ENCODE assay signal across 22 cellular contexts in the genomic region with DNA sequence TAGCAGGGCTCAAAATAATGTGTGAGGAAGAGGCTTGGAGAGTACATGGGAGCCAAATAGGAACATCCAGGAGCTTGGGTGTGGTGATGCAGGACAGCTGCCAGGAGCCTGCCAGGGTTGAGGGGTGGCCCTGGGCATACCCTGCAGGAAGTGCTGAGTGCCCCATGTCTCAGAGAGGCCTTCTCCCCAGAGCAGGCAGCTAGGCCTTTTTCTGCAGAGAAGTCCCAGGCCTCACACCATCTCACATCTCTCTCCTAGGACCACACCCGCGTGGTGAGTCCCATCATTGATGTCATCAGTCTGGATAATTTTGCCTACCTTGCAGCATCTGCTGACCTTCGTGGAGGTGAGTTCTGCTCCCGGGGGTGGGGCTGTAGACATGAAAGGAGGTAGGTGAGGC.
DNase-seq lines count a peak whose midpoint lies in the region; TF ChIP-seq lines count a peak whose summit lies in the region.
"Had no signal": no experiment of that assay in that cellular context is flagged by ENCODE, and none has a peak within 500 bp of the region (broad histone marks: within the 10 kb centered on the region; RNA-seq: fewer than 3 reads in every experiment).

No MANE protein-coding gene starts in this region.

- H3K4me1 ChIP-seq in GM23248 (ENCODE audit: insufficient read depth) = no peaks in the 10 kb centered on the region
- no peaks in the 10 kb centered on the region for H3K4me1 ChIP-seq in osteoblast (ENCODE audit: insufficient read depth, low read length)
- H3K4me1 ChIP-seq in spleen = peaks cover 0 to 15% (median 0%) of the 10 kb centered on the region in 6 donors
- H3K4me1 ChIP-seq: BE2C had no signal

- H4K20me1 ChIP-seq in GM23248 (ENCODE audit: insufficient read depth) (no peaks in the 10 kb centered on the region), osteoblast (ENCODE audit: insufficient read depth, low read length) (no peaks in the 10 kb centered on the region)
- H4K20me1 ChIP-seq: BLaER1 treated with 17β-estradiol and CSF1 and Interleukin-3, amounts not matched to agents 10 nM and 100 nM had no signal

- H3K4me1 Mint-ChIP-seq in chondrocyte (ENCODE audit: low read depth) = peaks cover 12% of the 10 kb centered on the region
- H3K4me1 Mint-ChIP-seq: CD14-positive monocyte had no signal

- H3F3A ChIP-seq in GM23248 (ENCODE audit: insufficient read depth) = no peaks in the 10 kb centered on the region

- H3K79me2 ChIP-seq in GM23248 (ENCODE audit: insufficient read depth) (no peaks in the 10 kb centered on the region), osteoblast (ENCODE audit: insufficient read depth, low read length) (no peaks in the 10 kb centered on the region)

- H3K9me3 Mint-ChIP-seq in chondrocyte (ENCODE audit: low read depth) = no peaks in the 10 kb centered on the region
- H3K9me3 Mint-ChIP-seq: CD4-positive, alpha-beta T cell; CD8-positive, alpha-beta memory T cell; H9 had no signal

- peak; percentile 21 for DNase-seq in GM23248
- DNase-seq in chondrocyte (ENCODE audit: low spot score) = peak; percentile 37
- peak; percentile 68 for DNase-seq in osteoblast (ENCODE audit: insufficient read length, low spot score, missing footprints)
- peak; percentile 60 for DNase-seq in spleen
- no peak for DNase-seq in NCI-H1930 (lab: John Stamatoyannopoulos, UW)
- DNase-seq in erythroblast (lab: John Stamatoyannopoulos, UW) = no peak
- no peak for DNase-seq in NCI-H2081 (lab: John Stamatoyannopoulos, UW)
- no peak for DNase-seq in ACHN
- DNase-seq: AML-193; BE2C; CD4-positive, alpha-beta T cell; DMS 273 treated with DMSO at 0.1 percent for 48 hours; DMS79; EL; GDM1; GOT3; H9 had no signal

- H3K9ac ChIP-seq in GM23248 = no peak overlapping the region
- H3K9ac ChIP-seq: BLaER1 treated with 17β-estradiol and CSF1 and Interleukin-3, amounts not matched to agents 10 nM and 100 nM had no signal

- H3K9me2 ChIP-seq in GM23248 (ENCODE audit: insufficient read depth) = no peaks in the 10 kb centered on the region

- no peak overlapping the region for H3K4me3 Mint-ChIP-seq in chondrocyte (ENCODE audit: unreplicated experiment)
- H3K4me3 Mint-ChIP-seq: CD14-positive monocyte; CD4-positive, alpha-beta T cell; CD8-positive, alpha-beta memory T cell; H9 had no signal

- no peak overlapping the region for H3K4me2 ChIP-seq in GM23248 (ENCODE audit: unreplicated experiment)
- H3K4me2 ChIP-seq in osteoblast (ENCODE audit: insufficient read depth, low read length) = no peak overlapping the region
- H3K4me2 ChIP-seq: BLaER1 treated with 17β-estradiol and CSF1 and Interleukin-3, amounts not matched to agents 10 nM and 100 nM had no signal

- WGBS in GM23248 (ENCODE audit: low coverage in 1 of 2, low lambda C conversion rate in 2 of 2, missing lambda C conversion rate in 2 of 2), 2 experiments = 65 to 74% methylated on average over 4 of the region's 4 CpGs
- 79 to 94% (median 90%) methylated on average over 3 to 4 of the region's 4 CpGs for WGBS in spleen, 5 donors

- peaks cover 22% of the 10 kb centered on the region for H3K36me3 Mint-ChIP-seq in chondrocyte (ENCODE audit: low read depth)
- H3K36me3 Mint-ChIP-seq: CD14-positive monocyte; CD8-positive, alpha-beta memory T cell had no signal

- no peak overlapping the region for H3K4me3 ChIP-seq in GM23248
- no peak overlapping the region for H3K4me3 ChIP-seq in osteoblast (ENCODE audit: insufficient read depth, low read length)
- no peak overlapping the region for H3K4me3 ChIP-seq in spleen
- H3K4me3 ChIP-seq: BLaER1 treated with 17β-estradiol and CSF1 and Interleukin-3, amounts not matched to agents 10 nM and 100 nM; GM12878 had no signal

- no peaks in the 10 kb centered on the region for H3K27me3 ChIP-seq in GM23248 (replicated peaks; ENCODE audit: insufficient read depth)
- peaks cover 4% of the 10 kb centered on the region for H3K27me3 ChIP-seq in osteoblast (ENCODE audit: insufficient read depth, low read length)
- H3K27me3 ChIP-seq in spleen (replicated peaks in 1 of 7) = peaks cover 0 to 20% (median 0%) of the 10 kb centered on the region in 7 donors
- H3K27me3 ChIP-seq: BE2C; BLaER1 treated with 17β-estradiol and CSF1 and Interleukin-3, amounts not matched to agents 10 nM and 100 nM had no signal

- H2AFZ ChIP-seq in GM23248 (no peak overlapping the region), osteoblast (ENCODE audit: low read length) (no peak overlapping the region)

- H3K36me3 ChIP-seq in GM23248 (ENCODE audit: low read depth) = no peaks in the 10 kb centered on the region
- no peaks in the 10 kb centered on the region for H3K36me3 ChIP-seq in osteoblast (ENCODE audit: insufficient read depth, low read length)
- H3K36me3 ChIP-seq in spleen = no peaks in the 10 kb centered on the region
- H3K36me3 ChIP-seq: BE2C; BLaER1 treated with 17β-estradiol and CSF1 and Interleukin-3, amounts not matched to agents 10 nM and 100 nM had no signal

- TF ChIP-seq CTCF in chondrocyte (IDR thresholded peaks at IDR 0.05) = no peak
- no peak for TF ChIP-seq CTCF in osteoblast (IDR thresholded peaks at IDR 0.05; ENCODE audit: extremely low read depth, low read depth, low read length)
- no peak for TF ChIP-seq CTCF in spleen (IDR thresholded peaks at IDR 0.05 in 8 of 11, conservative IDR thresholded peaks at IDR 0.05 in 3 of 11)

- TF ChIP-seq POLR2A in spleen (IDR thresholded peaks at IDR 0.05) (no peak), erythroblast (IDR thresholded peaks at IDR 0.05; ENCODE audit: low read length) (no peak)

- no peak overlapping the region for H3K27ac Mint-ChIP-seq in chondrocyte (ENCODE audit: unreplicated experiment)
- H3K27ac Mint-ChIP-seq: CD4-positive, alpha-beta T cell; H9 had no signal

- no peak overlapping the region for H3K27ac ChIP-seq in GM23248
- no peak overlapping the region for H3K27ac ChIP-seq in osteoblast (ENCODE audit: low read depth, low read length)
- no peak overlapping the region for H3K27ac ChIP-seq in spleen
- H3K27ac ChIP-seq: 22Rv1; BLaER1 treated with 17β-estradiol and CSF1 and Interleukin-3, amounts not matched to agents 10 nM and 100 nM had no signal

- H3K27me3 Mint-ChIP-seq in chondrocyte (ENCODE audit: low read depth) = no peaks in the 10 kb centered on the region
- H3K27me3 Mint-ChIP-seq: CD4-positive, alpha-beta T cell had no signal

- intact Hi-C loops in spleen (cut with DNase I; ENCODE audit: low total_unique reads) = no loop called here

- in situ Hi-C loops in GM23248 (cut with MboI) = no loop called here
- in situ Hi-C loops in ACHN (cut with HindIII; ENCODE audit: low pct_ligation_motif_present, low pct_unique_long_range_greater_than_20kb, low sequenced_read_pairs) = no loop called here

- H3K9me3 ChIP-seq in GM23248 (ENCODE audit: low read depth) (no peaks in the 10 kb centered on the region), osteoblast (ENCODE audit: low read depth, low read length) (no peaks in the 10 kb centered on the region), spleen (no peaks in the 10 kb centered on the region)
- H3K9me3 ChIP-seq: BE2C; BLaER1 treated with 17β-estradiol and CSF1 and Interleukin-3, amounts not matched to agents 10 nM and 100 nM had no signal

Comparison
In these comparisons a context has a peak if more than half of its experiments do, and no peak if none do; other contexts are left out.
1. DNase-seq: peak in GM23248 (single experiment), chondrocyte (single experiment), osteoblast (single experiment) and spleen (single experiment); none in NCI-H1930 (0 of 2), erythroblast (0 of 2), NCI-H2081 (0 of 2) and ACHN (single experiment).